ENCODE assay signal across 22 cellular contexts in genomic region chr15:90489944-90490343, GRCh38. TPM values are rescaled to one million over a fixed set of nuclear protein-coding genes. Genes with fewer than 3 reads are reported as not detected.
A peak's percentile ranks its signal among the peaks of the same experiment; 100 is the strongest.
DNase-seq lines count a peak whose midpoint lies in the region; ATAC-seq and TF ChIP-seq lines count a peak whose summit lies in the region.
"Had no signal": no experiment of that assay in that cellular context is flagged by ENCODE, and none has a peak within 500 bp of the region (broad histone marks: within the 10 kb centered on the region; RNA-seq: fewer than 3 reads in every experiment).

No MANE protein-coding gene starts in this region.

- peaks cover 57% of the 10 kb centered on the region for H3K36me3 ChIP-seq in WERI-Rb-1

- H3K4me3 ChIP-seq in WERI-Rb-1 (ENCODE audit: low read depth, low read length): no peak overlapping the region
- H3K4me3 ChIP-seq: HAP-1, heart left ventricle, skin epidermis had no signal

- H3K9ac ChIP-seq in H9 (ENCODE audit: extremely low read depth, insufficient read length, low read length): no peak overlapping the region
- H3K9ac ChIP-seq: SK-N-SH had no signal

- H3K27me3 Mint-ChIP-seq in activated CD8-positive, alpha-beta memory T cell treated with anti-CD3 and anti-CD28 coated beads, Interleukin-2, amount 10 ng/mL, durations not matched to agents 7 days and 5 days: no peaks in the 10 kb centered on the region
- H3K27me3 Mint-ChIP-seq in H9 (ENCODE audit: low read depth): no peaks in the 10 kb centered on the region
- no peaks in the 10 kb centered on the region for H3K27me3 Mint-ChIP-seq in WTC11 (ENCODE audit: low read depth)
- H3K27me3 Mint-ChIP-seq in nephron progenitor cell (ENCODE audit: low read depth, poor library complexity): no peaks in the 10 kb centered on the region
- H3K27me3 Mint-ChIP-seq in mesothelial cell of epicardium (ENCODE audit: low read depth): no peaks in the 10 kb centered on the region
- H3K27me3 Mint-ChIP-seq: memory B cell had no signal

- H3K27ac ChIP-seq in H9 (ENCODE audit: insufficient read length, low read depth, low read length) (no peak overlapping the region), WERI-Rb-1 (no peak overlapping the region)
- H3K27ac ChIP-seq: heart left ventricle, skin epidermis had no signal

- TF ChIP-seq CTCF in H9 (conservative IDR thresholded peaks at IDR 0.05): no peak
- TF ChIP-seq CTCF in WTC11 (IDR thresholded peaks at IDR 0.05): no peak
- TF ChIP-seq CTCF in nephron progenitor cell (IDR thresholded peaks at IDR 0.05): no peak
- TF ChIP-seq CTCF in mesothelial cell of epicardium (IDR thresholded peaks at IDR 0.05; ENCODE audit: unreplicated experiment): no peak
- TF ChIP-seq CTCF in WERI-Rb-1 (IDR thresholded peaks at IDR 0.05; ENCODE audit: low read depth, low read length): no peak

- no peak overlapping the region for H3K4me2 ChIP-seq in H9 (ENCODE audit: insufficient read depth, insufficient read length, low read length)
- H3K4me2 ChIP-seq: SK-N-SH had no signal

- no peak overlapping the region for H2BK20ac ChIP-seq in H9 (ENCODE audit: low read depth, low read length, poor library complexity, severe bottlenecking)

- no peak overlapping the region for H2AK5ac ChIP-seq in H9 (ENCODE audit: insufficient read length, low read length)

- H3K4ac ChIP-seq in H9 (ENCODE audit: low read depth, low read length): no peak overlapping the region

- no peak overlapping the region for H3K56ac ChIP-seq in H9 (ENCODE audit: insufficient read length, low read depth, low read length)

- ATAC-seq in activated CD8-positive, alpha-beta memory T cell treated with anti-CD3 and anti-CD28 coated beads, Interleukin-2, amount 10 ng/mL, durations not matched to agents 7 days and 5 days: no peak
- no peak for ATAC-seq in WTC11
- ATAC-seq: heart left ventricle had no signal

- no peak overlapping the region for H2BK120ac ChIP-seq in H9 (ENCODE audit: low read depth, low read length, poor library complexity, severe bottlenecking)

- H3K36me3 Mint-ChIP-seq in activated CD8-positive, alpha-beta memory T cell treated with anti-CD3 and anti-CD28 coated beads, Interleukin-2, amount 10 ng/mL, durations not matched to agents 7 days and 5 days: peaks cover 62% of the 10 kb centered on the region
- H3K36me3 Mint-ChIP-seq in H9 (ENCODE audit: insufficient read depth in 1 of 3, low read depth in 3 of 3): peaks cover 31 to 67% (median 62%) of the 10 kb centered on the region in 3 experiments
- H3K36me3 Mint-ChIP-seq in WTC11: peaks cover 64% of the 10 kb centered on the region
- peaks cover 64% of the 10 kb centered on the region for H3K36me3 Mint-ChIP-seq in nephron progenitor cell (ENCODE audit: low read depth)
- peaks cover 68% of the 10 kb centered on the region for H3K36me3 Mint-ChIP-seq in mesothelial cell of epicardium

- H3K23ac ChIP-seq in H9 (ENCODE audit: insufficient read length, low read depth, low read length): no peak overlapping the region

- POLR2A ChIA-PET in WTC11 (lab: Charles Lee): no interaction called here

- WGBS in H9 (ENCODE audit: extremely low coverage, insufficient read length, low lambda C conversion rate): no CpG with 5 or more reads among the region's 2 CpGs

- CTCF ChIA-PET in activated CD8-positive, alpha-beta memory T cell treated with anti-CD3 and anti-CD28 coated beads, Interleukin-2, amount 10 ng/mL, durations not matched to agents 7 days and 5 days (lab: Charles Lee): interaction anchor here (0.7 to 2.1 kb wide), 2 partner anchors 98 to 130 kb away, joined by 3 to 4 read pairs; no protein-coding TSS in a partner anchor
- CTCF ChIA-PET in WTC11 (lab: Charles Lee): no interaction called here

- H3K23me2 ChIP-seq in H9 (ENCODE audit: insufficient read length, low read depth, low read length, poor library complexity, severe bottlenecking): no peaks in the 10 kb centered on the region

- no peaks in the 10 kb centered on the region for H3K4me1 ChIP-seq in H9 (ENCODE audit: insufficient read depth, low read length)
- H3K4me1 ChIP-seq: HAP-1, heart left ventricle had no signal

- H3K9me3 ChIP-seq in H9 (ENCODE audit: control insufficient read depth, low read depth, low read length) (no peaks in the 10 kb centered on the region), WERI-Rb-1 (ENCODE audit: severe bottlenecking) (no peaks in the 10 kb centered on the region)
- H3K9me3 ChIP-seq: HAP-1, heart left ventricle, SK-N-SH had no signal

- no peak overlapping the region for H2AFZ ChIP-seq in H9 (ENCODE audit: low read length)

- H3K27me3 ChIP-seq in H9 (ENCODE audit: insufficient read depth, low read length) (no peaks in the 10 kb centered on the region), WERI-Rb-1 (ENCODE audit: insufficient read depth, low read depth, severe bottlenecking) (no peaks in the 10 kb centered on the region)
- H3K27me3 ChIP-seq: heart left ventricle had no signal

- no peak overlapping the region for H2BK15ac ChIP-seq in H9 (ENCODE audit: low read depth, low read length)

- no peak overlapping the region for H4K5ac ChIP-seq in H9 (ENCODE audit: insufficient read length, low read depth, low read length)

- H3K79me1 ChIP-seq in H9 (ENCODE audit: insufficient read depth, low read depth, low read length, poor library complexity, severe bottlenecking): no peaks in the 10 kb centered on the region

- H4K91ac ChIP-seq in H9 (ENCODE audit: insufficient read length, low read depth, low read length): no peak overlapping the region

- H3K4me1 Mint-ChIP-seq in activated CD8-positive, alpha-beta memory T cell treated with anti-CD3 and anti-CD28 coated beads, Interleukin-2, amount 10 ng/mL, durations not matched to agents 7 days and 5 days: peaks cover 6% of the 10 kb centered on the region
- H3K4me1 Mint-ChIP-seq in H9: no peaks in the 10 kb centered on the region
- H3K4me1 Mint-ChIP-seq in WTC11: no peaks in the 10 kb centered on the region
- H3K4me1 Mint-ChIP-seq in nephron progenitor cell: peaks cover 11% of the 10 kb centered on the region
- no peaks in the 10 kb centered on the region for H3K4me1 Mint-ChIP-seq in mesothelial cell of epicardium
- H3K4me1 Mint-ChIP-seq: memory B cell had no signal

- no peak overlapping the region for H3K18ac ChIP-seq in H9 (ENCODE audit: insufficient read length, low read depth, low read length)

- H2BK5ac ChIP-seq in H9 (ENCODE audit: insufficient read length, low read length): no peak overlapping the region

- no peak overlapping the region for H2BK12ac ChIP-seq in H9 (ENCODE audit: insufficient read length, low read depth, low read length)

- peak overlapping the region; percentile 72 for H3K27ac Mint-ChIP-seq in activated CD8-positive, alpha-beta memory T cell treated with anti-CD3 and anti-CD28 coated beads, Interleukin-2, amount 10 ng/mL, durations not matched to agents 7 days and 5 days
- H3K27ac Mint-ChIP-seq in H9 (no peak overlapping the region), WTC11 (no peak overlapping the region), nephron progenitor cell (peak overlapping the region; percentile 39), mesothelial cell of epicardium (no peak overlapping the region)
- H3K27ac Mint-ChIP-seq: memory B cell had no signal

- no peak for DNase-seq in activated CD8-positive, alpha-beta memory T cell treated with anti-CD3 and anti-CD28 coated beads, Interleukin-2, amount 10 ng/mL, durations not matched to agents 7 days and 5 days
- no peak for DNase-seq in activated CD8-positive, alpha-beta memory T cell treated with anti-CD3 and anti-CD28 coated beads, Interleukin-2, amount 50 U/mL, for 48 hours
- DNase-seq in H9: no peak
- no peak for DNase-seq in WTC11 (ENCODE audit: low spot score)
- no peak for DNase-seq in nephron progenitor cell
- DNase-seq in mesothelial cell of epicardium (ENCODE audit: low spot score in 2 of 2, unreplicated experiment in 2 of 2): no peak
- no peak for DNase-seq in WERI-Rb-1
- no peak for DNase-seq in Kasumi-1 (lab: John Stamatoyannopoulos, UW)
- DNase-seq: ACHN; activated effector memory CD4-positive, alpha-beta T cell treated with Interleukin-2 at 50 U/mL for 16 hours; amniotic stem cell; effector CD4-positive, alpha-beta T cell; foreskin fibroblast; heart left ventricle; NCI-H1092 treated with DMSO at 0.1 percent for 48 hours; NCI-H2029; NCI-H226; NCI-H748 treated with DMSO at 0.1 percent for 48 hours; SK-N-SH had no signal

- no peak overlapping the region for H3K14ac ChIP-seq in H9 (ENCODE audit: insufficient read depth, low read length)

- H4K8ac ChIP-seq in H9 (replicated peaks; ENCODE audit: insufficient read length, low read depth, low read length): peak overlapping the region; percentile 68

- no peaks in the 10 kb centered on the region for H3K9me3 Mint-ChIP-seq in activated CD8-positive, alpha-beta memory T cell treated with anti-CD3 and anti-CD28 coated beads, Interleukin-2, amount 10 ng/mL, durations not matched to agents 7 days and 5 days (ENCODE audit: low read depth)
- H3K9me3 Mint-ChIP-seq in H9 (no peaks in the 10 kb centered on the region), WTC11 (no peaks in the 10 kb centered on the region), nephron progenitor cell (no peaks in the 10 kb centered on the region), mesothelial cell of epicardium (no peaks in the 10 kb centered on the region)
- H3K9me3 Mint-ChIP-seq: memory B cell had no signal

- H3K4me3 Mint-ChIP-seq in activated CD8-positive, alpha-beta memory T cell treated with anti-CD3 and anti-CD28 coated beads, Interleukin-2, amount 10 ng/mL, durations not matched to agents 7 days and 5 days: no peak overlapping the region
- H3K4me3 Mint-ChIP-seq in H9 (no peak overlapping the region), WTC11 (no peak overlapping the region), nephron progenitor cell (no peak overlapping the region), mesothelial cell of epicardium (no peak overlapping the region)
- H3K4me3 Mint-ChIP-seq: memory B cell had no signal

- no peak overlapping the region for H3T11ph ChIP-seq in H9 (ENCODE audit: low read length)

- H4K20me1 ChIP-seq in H9 (ENCODE audit: control insufficient read depth, insufficient read depth, insufficient read length): no peaks in the 10 kb centered on the region

- H3K79me2 ChIP-seq in H9 (ENCODE audit: insufficient read depth, low read length): no peaks in the 10 kb centered on the region

TF ChIP-seq in WTC11, 78 proteins besides CTCF, POLR2A, EP300 and RAD21:
- TF ChIP-seq GABPB1 (CRISPR knock-in tag; IDR thresholded peaks at IDR 0.05): peak; percentile 79
- TF ChIP-seq ELF4 (CRISPR knock-in tag; IDR thresholded peaks at IDR 0.05; ENCODE audit: low read depth): no peak
TF ChIP-seq in WTC11: peak in this region for 1.

RNA-seq across cellular contexts. Expression of gene CRTC3, which starts 39.8 kb away (rescaled TPM):
- 10 to 100 TPM; 62.3 to 79.1 TPM for total RNA-seq in activated CD8-positive, alpha-beta memory T cell treated with anti-CD3 and anti-CD28 coated beads, Interleukin-2, amount 10 ng/mL, durations not matched to agents 7 days and 5 days
- total RNA-seq in H9 (2021) (3.9 TPM in 2 replicates), WTC11 (2021) (7.4 to 8.4 TPM (median 7.9 TPM) in 3 replicates), mesothelial cell of epicardium (52.9 to 57.1 TPM (median 56.6 TPM) in 3 replicates)

Comparison
In these comparisons a context has a peak if more than half of its experiments do, and no peak if none do; other contexts are left out.
1. H3K27ac Mint-ChIP-seq: peak in activated CD8-positive, alpha-beta memory T cell treated with anti-CD3 and anti-CD28 coated beads, Interleukin-2, amount 10 ng/mL, durations not matched to agents 7 days and 5 days (single experiment) and nephron progenitor cell (single experiment); none in H9 (0 of 3), WTC11 (single experiment) and mesothelial cell of epicardium (single experiment).